In the genomic region with DNA sequence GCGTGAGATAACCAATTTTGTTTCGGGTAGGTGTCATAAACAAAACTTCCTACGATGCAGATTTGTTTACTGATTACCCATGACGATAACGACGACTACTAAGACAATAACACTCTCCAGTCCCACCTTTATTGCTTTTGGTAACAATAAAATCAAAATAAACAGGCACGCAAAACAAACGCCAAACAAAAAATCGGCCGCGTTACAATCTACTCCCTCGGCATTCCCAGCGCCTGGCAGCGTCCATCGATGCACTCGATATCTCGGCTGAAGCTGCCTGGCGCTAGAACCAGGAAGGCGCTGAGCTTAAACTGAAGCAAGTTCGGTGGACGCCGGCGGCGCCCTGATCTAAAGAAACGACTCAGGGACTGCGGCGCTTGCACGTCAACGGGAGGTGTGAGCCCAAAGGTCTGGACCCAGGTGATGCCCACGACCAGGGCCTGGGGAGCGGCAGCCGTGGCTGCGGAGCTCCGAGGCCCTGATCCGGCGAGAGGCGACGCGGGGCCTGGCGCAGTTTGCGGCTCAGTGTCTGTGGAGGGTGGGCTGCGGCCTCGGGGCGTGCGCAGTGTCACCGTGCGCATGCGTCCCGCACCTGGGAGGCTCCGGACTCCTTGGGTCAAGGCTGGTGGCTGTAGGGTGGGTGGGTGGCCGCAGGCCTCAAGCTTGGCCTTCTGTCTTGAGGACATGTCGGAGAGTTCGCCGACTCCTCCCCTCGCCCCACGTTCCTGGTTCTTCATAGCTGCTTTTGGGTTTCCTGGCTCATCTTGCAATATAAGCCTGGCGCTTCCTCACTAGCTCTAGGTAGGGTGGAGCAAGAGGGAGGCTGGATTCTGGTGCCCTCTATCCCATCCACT, we compare ENCODE assay signal across 1 cellular context.
A peak's percentile ranks its signal among the peaks of the same experiment; 100 is the strongest.
TF ChIP-seq lines count a peak whose summit lies in the region.

A gene with protein sequence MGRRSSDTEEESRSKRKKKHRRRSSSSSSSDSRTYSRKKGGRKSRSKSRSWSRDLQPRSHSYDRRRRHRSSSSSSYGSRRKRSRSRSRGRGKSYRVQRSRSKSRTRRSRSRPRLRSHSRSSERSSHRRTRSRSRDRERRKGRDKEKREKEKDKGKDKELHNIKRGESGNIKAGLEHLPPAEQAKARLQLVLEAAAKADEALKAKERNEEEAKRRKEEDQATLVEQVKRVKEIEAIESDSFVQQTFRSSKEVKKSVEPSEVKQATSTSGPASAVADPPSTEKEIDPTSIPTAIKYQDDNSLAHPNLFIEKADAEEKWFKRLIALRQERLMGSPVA (plus strand): TSS at position 286 of the 854 bp plus-strand sequence. CDS start 12,016 bp downstream, outside the sequence.

TF ChIP-seq in K562, 482 proteins besides CTCF, POLR2A, EP300 and RAD21 (continued from another document and continues in another):
- TF ChIP-seq RREB1 (CRISPR knock-in tag; IDR thresholded peaks at IDR 0.05), result 0 out of 2 replicates have a peak, but pooled peaks have one; percentile 56
- TF ChIP-seq, protein P1, sequence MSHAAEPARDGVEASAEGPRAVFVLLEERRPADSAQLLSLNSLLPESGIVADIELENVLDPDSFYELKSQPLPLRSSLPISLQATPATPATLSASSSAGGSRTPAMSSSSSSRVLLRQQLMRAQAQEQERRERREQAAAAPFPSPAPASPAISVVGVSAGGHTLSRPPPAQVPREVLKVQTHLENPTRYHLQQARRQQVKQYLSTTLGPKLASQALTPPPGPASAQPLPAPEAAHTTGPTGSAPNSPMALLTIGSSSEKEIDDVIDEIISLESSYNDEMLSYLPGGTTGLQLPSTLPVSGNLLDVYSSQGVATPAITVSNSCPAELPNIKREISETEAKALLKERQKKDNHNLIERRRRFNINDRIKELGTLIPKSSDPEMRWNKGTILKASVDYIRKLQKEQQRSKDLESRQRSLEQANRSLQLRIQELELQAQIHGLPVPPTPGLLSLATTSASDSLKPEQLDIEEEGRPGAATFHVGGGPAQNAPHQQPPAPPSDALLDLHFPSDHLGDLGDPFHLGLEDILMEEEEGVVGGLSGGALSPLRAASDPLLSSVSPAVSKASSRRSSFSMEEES (CRISPR knock-in tag; IDR thresholded peaks at IDR 0.05), result no peak
- no peak for TF ChIP-seq TAF15 (IDR thresholded peaks at IDR 0.05; ENCODE audit: low read depth, low read length)
- no peak for TF ChIP-seq BCL6 (CRISPR knock-in tag; IDR thresholded peaks at IDR 0.05)
- no peak for TF ChIP-seq FUS (optimal IDR thresholded peaks at IDR 0.05; ENCODE audit: low read depth, low read length)
- TF ChIP-seq ELK1 (CRISPR knock-in tag; IDR thresholded peaks at IDR 0.05), result no peak
- TF ChIP-seq PML (IDR thresholded peaks at IDR 0.05; ENCODE audit: low read length), result peak; percentile 69; the same call in 1 of the 2 replicates
- no peak for TF ChIP-seq PPARD (CRISPR knock-in tag; IDR thresholded peaks at IDR 0.05)
- TF ChIP-seq ZNF551 (CRISPR knock-in tag; IDR thresholded peaks at IDR 0.05), result no peak
- no peak for TF ChIP-seq DDX20 (tag; IDR thresholded peaks at IDR 0.05; ENCODE audit: low read depth)
- TF ChIP-seq USF2 (CRISPR knock-in tag; IDR thresholded peaks at IDR 0.05), result no peak
- TF ChIP-seq, protein P2, sequence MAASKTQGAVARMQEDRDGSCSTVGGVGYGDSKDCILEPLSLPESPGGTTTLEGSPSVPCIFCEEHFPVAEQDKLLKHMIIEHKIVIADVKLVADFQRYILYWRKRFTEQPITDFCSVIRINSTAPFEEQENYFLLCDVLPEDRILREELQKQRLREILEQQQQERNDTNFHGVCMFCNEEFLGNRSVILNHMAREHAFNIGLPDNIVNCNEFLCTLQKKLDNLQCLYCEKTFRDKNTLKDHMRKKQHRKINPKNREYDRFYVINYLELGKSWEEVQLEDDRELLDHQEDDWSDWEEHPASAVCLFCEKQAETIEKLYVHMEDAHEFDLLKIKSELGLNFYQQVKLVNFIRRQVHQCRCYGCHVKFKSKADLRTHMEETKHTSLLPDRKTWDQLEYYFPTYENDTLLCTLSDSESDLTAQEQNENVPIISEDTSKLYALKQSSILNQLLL (CRISPR knock-in tag; IDR thresholded peaks at IDR 0.05; ENCODE audit: borderline replicate concordance), result no peak
- no peak for TF ChIP-seq ZNF77 (CRISPR knock-in tag; IDR thresholded peaks at IDR 0.05)
- TF ChIP-seq ZNF445 (CRISPR knock-in tag; IDR thresholded peaks at IDR 0.05; ENCODE audit: low read depth), result no peak
- TF ChIP-seq ZNF75A (CRISPR knock-in tag; IDR thresholded peaks at IDR 0.05), result no peak
- TF ChIP-seq, protein P3, sequence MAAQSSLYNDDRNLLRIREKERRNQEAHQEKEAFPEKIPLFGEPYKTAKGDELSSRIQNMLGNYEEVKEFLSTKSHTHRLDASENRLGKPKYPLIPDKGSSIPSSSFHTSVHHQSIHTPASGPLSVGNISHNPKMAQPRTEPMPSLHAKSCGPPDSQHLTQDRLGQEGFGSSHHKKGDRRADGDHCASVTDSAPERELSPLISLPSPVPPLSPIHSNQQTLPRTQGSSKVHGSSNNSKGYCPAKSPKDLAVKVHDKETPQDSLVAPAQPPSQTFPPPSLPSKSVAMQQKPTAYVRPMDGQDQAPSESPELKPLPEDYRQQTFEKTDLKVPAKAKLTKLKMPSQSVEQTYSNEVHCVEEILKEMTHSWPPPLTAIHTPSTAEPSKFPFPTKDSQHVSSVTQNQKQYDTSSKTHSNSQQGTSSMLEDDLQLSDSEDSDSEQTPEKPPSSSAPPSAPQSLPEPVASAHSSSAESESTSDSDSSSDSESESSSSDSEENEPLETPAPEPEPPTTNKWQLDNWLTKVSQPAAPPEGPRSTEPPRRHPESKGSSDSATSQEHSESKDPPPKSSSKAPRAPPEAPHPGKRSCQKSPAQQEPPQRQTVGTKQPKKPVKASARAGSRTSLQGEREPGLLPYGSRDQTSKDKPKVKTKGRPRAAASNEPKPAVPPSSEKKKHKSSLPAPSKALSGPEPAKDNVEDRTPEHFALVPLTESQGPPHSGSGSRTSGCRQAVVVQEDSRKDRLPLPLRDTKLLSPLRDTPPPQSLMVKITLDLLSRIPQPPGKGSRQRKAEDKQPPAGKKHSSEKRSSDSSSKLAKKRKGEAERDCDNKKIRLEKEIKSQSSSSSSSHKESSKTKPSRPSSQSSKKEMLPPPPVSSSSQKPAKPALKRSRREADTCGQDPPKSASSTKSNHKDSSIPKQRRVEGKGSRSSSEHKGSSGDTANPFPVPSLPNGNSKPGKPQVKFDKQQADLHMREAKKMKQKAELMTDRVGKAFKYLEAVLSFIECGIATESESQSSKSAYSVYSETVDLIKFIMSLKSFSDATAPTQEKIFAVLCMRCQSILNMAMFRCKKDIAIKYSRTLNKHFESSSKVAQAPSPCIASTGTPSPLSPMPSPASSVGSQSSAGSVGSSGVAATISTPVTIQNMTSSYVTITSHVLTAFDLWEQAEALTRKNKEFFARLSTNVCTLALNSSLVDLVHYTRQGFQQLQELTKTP (IDR thresholded peaks at IDR 0.05; ENCODE audit: low read depth in 1 of 2, partially characterized antibody in 2 of 2), result peak; percentile 58 to 78
- TF ChIP-seq ZFX (CRISPR knock-in tag; IDR thresholded peaks at IDR 0.05), result peak; percentile 100
- TF ChIP-seq ATF1 (CRISPR knock-in tag; IDR thresholded peaks at IDR 0.05), result no peak
- TF ChIP-seq ATF1 (tag; IDR thresholded peaks at IDR 0.05), result peak; percentile 88
- peak; percentile 75 for TF ChIP-seq HCFC1 (IDR thresholded peaks at IDR 0.05; ENCODE audit: low read depth, low read length)
- TF ChIP-seq GATA2 (CRISPR knock-in tag; IDR thresholded peaks at IDR 0.05), result no peak
- TF ChIP-seq SAP30 (IDR thresholded peaks at IDR 0.05; ENCODE audit: borderline replicate concordance, insufficient read depth, low read depth, low read length, poor library complexity, severe bottlenecking), result peak; percentile 97
- no peak; the same call in 1 of the 2 replicates for TF ChIP-seq CEBPG (CRISPR knock-in tag; IDR thresholded peaks at IDR 0.05)
- TF ChIP-seq CEBPG (tag; conservative IDR thresholded peaks at IDR 0.05 in 1 of 2, IDR thresholded peaks at IDR 0.05 in 1 of 2), result no peak
- peak; percentile 92 for TF ChIP-seq NBN (IDR thresholded peaks at IDR 0.05; ENCODE audit: low read depth)
- no peak for TF ChIP-seq NFE2L1 (tag; IDR thresholded peaks at IDR 0.05; ENCODE audit: borderline replicate concordance, low read depth)
- no peak for TF ChIP-seq REST (CRISPR knock-in tag; IDR thresholded peaks at IDR 0.05; ENCODE audit: low read depth)
- no peak for TF ChIP-seq GTF2A2 (tag; IDR thresholded peaks at IDR 0.05)
- no peak for TF ChIP-seq HMG20B (CRISPR knock-in tag; IDR thresholded peaks at IDR 0.05)
- TF ChIP-seq MYBL2 (IDR thresholded peaks at IDR 0.05; ENCODE audit: low read depth), result no peak
- no peak for TF ChIP-seq MYBL2 (CRISPR knock-in tag; IDR thresholded peaks at IDR 0.05; ENCODE audit: borderline replicate concordance)
- peak; percentile 71 for TF ChIP-seq BCOR (IDR thresholded peaks at IDR 0.05)
